ENCODE assay signal across 2 cellular contexts in genomic region chr5:157106668-157107461, GRCh38.
TF ChIP-seq lines count a peak whose summit lies in the region.

No MANE protein-coding gene starts in this region.

TF ChIP-seq in liver, 16 proteins besides CTCF, POLR2A, EP300 and RAD21:
- no peak for TF ChIP-seq SP1 (IDR thresholded peaks at IDR 0.05)
- TF ChIP-seq FOXA2 (IDR thresholded peaks at IDR 0.05): no peak
- no peak for TF ChIP-seq ZBTB33 (IDR thresholded peaks at IDR 0.05)
- TF ChIP-seq TAF1 (conservative IDR thresholded peaks at IDR 0.05): no peak
- no peak for TF ChIP-seq RXRA (IDR thresholded peaks at IDR 0.05)
- TF ChIP-seq GABPA (IDR thresholded peaks at IDR 0.05 in 1 of 2, conservative IDR thresholded peaks at IDR 0.05 in 1 of 2): no peak
- no peak for TF ChIP-seq FOXA1 (IDR thresholded peaks at IDR 0.05)
- no peak for TF ChIP-seq JUND (IDR thresholded peaks at IDR 0.05)
- TF ChIP-seq HNF4A (conservative IDR thresholded peaks at IDR 0.05): no peak
- TF ChIP-seq ATF3 (IDR thresholded peaks at IDR 0.05): no peak
- TF ChIP-seq EGR1 (IDR thresholded peaks at IDR 0.05; ENCODE audit: low read depth in 2 of 2): no peak
- no peak for TF ChIP-seq YY1 (IDR thresholded peaks at IDR 0.05)
- no peak for TF ChIP-seq HNF4G (IDR thresholded peaks at IDR 0.05)
- TF ChIP-seq NR2F2 (IDR thresholded peaks at IDR 0.05): no peak
TF ChIP-seq in liver: peak in this region for 0.

TF ChIP-seq in HepG2, 621 proteins besides CTCF, POLR2A, EP300 and RAD21:
- no peak for TF ChIP-seq ZNF275 (CRISPR knock-in tag; IDR thresholded peaks at IDR 0.05; ENCODE audit: borderline replicate concordance)
- no peak for TF ChIP-seq ZNF703 (CRISPR knock-in tag; IDR thresholded peaks at IDR 0.05; ENCODE audit: borderline replicate concordance)
- TF ChIP-seq JUND (CRISPR knock-in tag; IDR thresholded peaks at IDR 0.05): no peak
- TF ChIP-seq ZNF44 (CRISPR knock-in tag; IDR thresholded peaks at IDR 0.05): no peak
- no peak for TF ChIP-seq ZNF512 (CRISPR knock-in tag; IDR thresholded peaks at IDR 0.05)
- no peak for TF ChIP-seq SETDB1 (CRISPR knock-in tag; IDR thresholded peaks at IDR 0.05; ENCODE audit: borderline replicate concordance)
- no peak for TF ChIP-seq HOXD1 (CRISPR knock-in tag; IDR thresholded peaks at IDR 0.05)
- TF ChIP-seq ZNF451 (CRISPR knock-in tag; IDR thresholded peaks at IDR 0.05): no peak
- no peak for TF ChIP-seq STAT6 (CRISPR knock-in tag; IDR thresholded peaks at IDR 0.05; ENCODE audit: borderline replicate concordance)
- no peak for TF ChIP-seq ZNF224 (CRISPR knock-in tag; IDR thresholded peaks at IDR 0.05)
- no peak for TF ChIP-seq PLSCR1 (CRISPR knock-in tag; IDR thresholded peaks at IDR 0.05; ENCODE audit: borderline replicate concordance)
- no peak for TF ChIP-seq TAF1 (CRISPR knock-in tag; IDR thresholded peaks at IDR 0.05)
- TF ChIP-seq MEIS2 (CRISPR knock-in tag; IDR thresholded peaks at IDR 0.05): no peak
TF ChIP-seq in HepG2: peak in this region for 0.
